In genomic region chr1:234322097-234322496, GRCh38 we compare ENCODE assay signal across 25 cellular contexts. TPM values are rescaled to one million over a fixed set of nuclear protein-coding genes. Genes with fewer than 3 reads are reported as not detected.
DNase-seq lines count a peak whose midpoint lies in the region; ATAC-seq, FAIRE-seq and TF ChIP-seq lines count a peak whose summit lies in the region.
"Had no signal": no experiment of that assay in that cellular context is flagged by ENCODE, and none has a peak within 500 bp of the region (broad histone marks: within the 10 kb centered on the region; RNA-seq: fewer than 3 reads in every experiment).

No MANE protein-coding gene starts in this region.

- H3K4me3 Mint-ChIP-seq in activated T-cell treated with anti-CD3 and anti-CD28 coated beads, Interleukin-2, amount 50 U/mL, for 72 hours: no peak overlapping the region
- H3K4me3 Mint-ChIP-seq in activated T-cell treated with anti-CD3 and anti-CD28 coated beads, Interleukin-2, amount 50 U/mL, for 4 hours: no peak overlapping the region
- H3K4me3 Mint-ChIP-seq in stimulated activated effector memory CD8-positive, alpha-beta T cell treated with anti-CD3 and anti-CD28 coated beads, Interleukin-12 subunit alpha, Interleukin-12 subunit beta, amount 100 ng/mL, for 72 hours: no peak overlapping the region
- H3K4me3 Mint-ChIP-seq: CD14-positive monocyte; CD4-positive, alpha-beta T cell; CD8-positive, alpha-beta memory T cell had no signal

- no peak for DNase-seq in activated T-cell treated with anti-CD3 and anti-CD28 coated beads, Interleukin-2, amount 50 U/mL, for 72 hours
- DNase-seq in activated T-cell treated with anti-CD3 and anti-CD28 coated beads, Interleukin-2, amount 50 U/mL, for 4 hours: no peak
- DNase-seq in GM12891 (ENCODE audit: insufficient read length, low spot score): no peak
- DNase-seq in stimulated activated effector memory CD8-positive, alpha-beta T cell treated with anti-CD3 and anti-CD28 coated beads, Interleukin-12 subunit alpha, Interleukin-12 subunit beta, amount 100 ng/mL, for 72 hours (ENCODE audit: low spot score in 2 of 2): no peak
- DNase-seq: 8988T; ACHN; AML-193; BE2C; CD4-positive, alpha-beta T cell; CD8-positive, alpha-beta memory T cell; DMS 273 treated with DMSO at 0.1 percent for 48 hours; DMS79; EL; GDM1; GM23248; H7; HCEC 1CT had no signal

- H3K36me3 Mint-ChIP-seq in activated T-cell treated with anti-CD3 and anti-CD28 coated beads, Interleukin-2, amount 50 U/mL, for 72 hours (ENCODE audit: insufficient read depth in 2 of 2): no peaks in the 10 kb centered on the region
- H3K36me3 Mint-ChIP-seq in activated T-cell treated with anti-CD3 and anti-CD28 coated beads, Interleukin-2, amount 50 U/mL, for 4 hours (ENCODE audit: insufficient read depth): no peaks in the 10 kb centered on the region
- H3K36me3 Mint-ChIP-seq in stimulated activated effector memory CD8-positive, alpha-beta T cell treated with anti-CD3 and anti-CD28 coated beads, Interleukin-12 subunit alpha, Interleukin-12 subunit beta, amount 100 ng/mL, for 72 hours: no peaks in the 10 kb centered on the region
- H3K36me3 Mint-ChIP-seq: CD14-positive monocyte had no signal

- H3K9me3 Mint-ChIP-seq in activated T-cell treated with anti-CD3 and anti-CD28 coated beads, Interleukin-2, amount 50 U/mL, for 72 hours: no peaks in the 10 kb centered on the region
- no peaks in the 10 kb centered on the region for H3K9me3 Mint-ChIP-seq in activated T-cell treated with anti-CD3 and anti-CD28 coated beads, Interleukin-2, amount 50 U/mL, for 4 hours
- no peaks in the 10 kb centered on the region for H3K9me3 Mint-ChIP-seq in stimulated activated effector memory CD8-positive, alpha-beta T cell treated with anti-CD3 and anti-CD28 coated beads, Interleukin-12 subunit alpha, Interleukin-12 subunit beta, amount 100 ng/mL, for 72 hours
- H3K9me3 Mint-ChIP-seq: CD4-positive, alpha-beta T cell; CD8-positive, alpha-beta memory T cell had no signal

- H3K27ac Mint-ChIP-seq in activated T-cell treated with anti-CD3 and anti-CD28 coated beads, Interleukin-2, amount 50 U/mL, for 72 hours: peak overlapping the region; percentile 35
- H3K27ac Mint-ChIP-seq in stimulated activated effector memory CD8-positive, alpha-beta T cell treated with anti-CD3 and anti-CD28 coated beads, Interleukin-12 subunit alpha, Interleukin-12 subunit beta, amount 100 ng/mL, for 72 hours: no peak overlapping the region
- H3K27ac Mint-ChIP-seq: CD4-positive, alpha-beta T cell had no signal

- ATAC-seq in activated T-cell treated with anti-CD3 and anti-CD28 coated beads, Interleukin-2, amount 50 U/mL, for 72 hours (replicated peaks in 1 of 2): no peak
- no peak for ATAC-seq in activated T-cell treated with anti-CD3 and anti-CD28 coated beads, Interleukin-2, amount 50 U/mL, for 4 hours
- ATAC-seq in stimulated activated effector memory CD8-positive, alpha-beta T cell treated with anti-CD3 and anti-CD28 coated beads, Interleukin-12 subunit alpha, Interleukin-12 subunit beta, amount 100 ng/mL, for 72 hours: no peak
- no peak for ATAC-seq in esophagus mucosa

- no peak for TF ChIP-seq POLR2A in GM12891 (IDR thresholded peaks at IDR 0.05; ENCODE audit: low read depth, low read length)

- FAIRE-seq in GM12891 (lab: Jason Lieb, UNC) (no peak), TTC549 (lab: Jason Lieb, UNC) (peak; percentile 26)
- FAIRE-seq: A549, D721Med, GM12892, GM19239, H1 had no signal

- peaks cover 23% of the 10 kb centered on the region for H3K4me1 Mint-ChIP-seq in activated T-cell treated with anti-CD3 and anti-CD28 coated beads, Interleukin-2, amount 50 U/mL, for 72 hours (ENCODE audit: low read depth)
- peaks cover 59% of the 10 kb centered on the region for H3K4me1 Mint-ChIP-seq in activated T-cell treated with anti-CD3 and anti-CD28 coated beads, Interleukin-2, amount 50 U/mL, for 4 hours (ENCODE audit: low read depth)
- H3K4me1 Mint-ChIP-seq in stimulated activated effector memory CD8-positive, alpha-beta T cell treated with anti-CD3 and anti-CD28 coated beads, Interleukin-12 subunit alpha, Interleukin-12 subunit beta, amount 100 ng/mL, for 72 hours: peaks cover 56% of the 10 kb centered on the region

- peaks cover 64% of the 10 kb centered on the region for H3K27me3 Mint-ChIP-seq in activated T-cell treated with anti-CD3 and anti-CD28 coated beads, Interleukin-2, amount 50 U/mL, for 72 hours (ENCODE audit: low read depth)
- no peaks in the 10 kb centered on the region for H3K27me3 Mint-ChIP-seq in activated T-cell treated with anti-CD3 and anti-CD28 coated beads, Interleukin-2, amount 50 U/mL, for 4 hours (ENCODE audit: low read depth)

TF ChIP-seq in GM12891, 5 proteins besides CTCF, POLR2A, EP300 and RAD21:
- TF ChIP-seq TAF1 (IDR thresholded peaks at IDR 0.05; ENCODE audit: low read depth, low read length) (no peak), SPI1 (IDR thresholded peaks at IDR 0.05; ENCODE audit: low read depth, low read length) (peak; percentile 83)

RNA-seq across cellular contexts. Expression of gene COA6, which starts 51.2 kb away (rescaled TPM):
- total RNA-seq in activated T-cell treated with anti-CD3 and anti-CD28 coated beads, Interleukin-2, amount 50 U/mL, for 72 hours: 10 to 100 TPM; 55.3 to 58.2 TPM
- 10 to 100 TPM; 55.6 to 65.4 (median 62.8) TPM for total RNA-seq in activated T-cell treated with anti-CD3 and anti-CD28 coated beads, Interleukin-2, amount 50 U/mL, for 4 hours
- 64.0 TPM for polyA plus RNA-seq in GM12891 (2012; ENCODE audit: low read depth, missing spikeins)
- 33.2 TPM for total RNA-seq in esophagus mucosa
